In the genomic region with DNA sequence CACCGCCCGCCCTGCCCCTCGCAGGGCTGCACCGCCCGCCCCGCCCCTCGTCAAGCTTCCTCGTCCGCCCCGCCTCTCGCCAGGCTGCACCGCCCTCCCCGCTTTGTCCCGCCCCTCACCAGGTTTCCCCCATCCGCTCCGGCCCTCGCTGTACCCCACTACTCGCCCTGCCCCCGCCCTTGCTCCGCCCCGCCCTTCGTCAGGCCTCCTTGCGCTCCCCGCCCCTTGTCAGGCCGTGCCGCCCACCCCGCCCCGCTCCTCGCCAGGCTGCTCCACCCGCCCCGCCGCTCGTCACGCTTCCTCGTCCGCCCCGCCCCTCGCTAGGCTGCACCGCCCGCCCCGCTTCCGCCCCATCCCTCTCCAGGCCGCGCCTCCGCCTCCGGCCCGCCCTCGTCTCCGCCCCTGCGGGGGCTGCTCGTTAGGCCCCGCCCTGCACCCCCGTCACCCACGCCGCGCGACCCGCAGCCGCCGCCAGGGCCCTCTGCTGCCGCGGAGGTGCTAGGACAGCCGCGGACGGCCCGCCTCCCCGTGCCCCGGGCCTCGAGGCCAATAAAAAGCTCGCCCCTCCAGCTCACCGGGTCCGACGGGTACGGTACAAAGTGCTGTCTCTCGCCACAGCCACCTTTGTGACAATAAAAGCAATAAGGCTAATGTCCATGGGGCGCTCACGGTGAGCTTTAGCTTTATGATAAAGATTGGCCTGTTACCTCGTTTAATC, we compare ENCODE assay signal across 1 cellular context.
TF ChIP-seq lines count a peak whose summit lies in the region.

No MANE protein-coding gene starts in this region.

TF ChIP-seq in HepG2, 621 proteins besides CTCF, POLR2A, EP300 and RAD21 (continued from another document and continues in another):
- TF ChIP-seq TCF7L2 (IDR thresholded peaks at IDR 0.05; ENCODE audit: low read depth, low read length) (no peak), GZF1 (CRISPR knock-in tag; IDR thresholded peaks at IDR 0.05) (no peak), ZNF672 (CRISPR knock-in tag; IDR thresholded peaks at IDR 0.05) (no peak), MAZ (IDR thresholded peaks at IDR 0.05; ENCODE audit: borderline replicate concordance, low read depth, low read length) (peak; percentile 90), MAZ (CRISPR knock-in tag; IDR thresholded peaks at IDR 0.05; ENCODE audit: low read depth) (peak; percentile 87; the same call in 1 of the 2 replicates), ARHGAP35 (CRISPR knock-in tag; IDR thresholded peaks at IDR 0.05; ENCODE audit: borderline replicate concordance) (no peak; the same call in 1 of the 2 replicates), SMC3 (IDR thresholded peaks at IDR 0.05; ENCODE audit: low read length) (no peak; the same call in 1 of the 2 replicates), SRF (IDR thresholded peaks at IDR 0.05; ENCODE audit: low read depth, low read length) (no peak), JARID2 (CRISPR knock-in tag; IDR thresholded peaks at IDR 0.05; ENCODE audit: insufficient replicate concordance) (no peak), U2AF1 (optimal IDR thresholded peaks at IDR 0.05; ENCODE audit: low read depth, low read length) (no peak), ZNF839 (CRISPR knock-in tag; IDR thresholded peaks at IDR 0.05; ENCODE audit: borderline replicate concordance) (peak; percentile 81; the same call in 1 of the 2 replicates), ZNF780A (CRISPR knock-in tag; IDR thresholded peaks at IDR 0.05) (no peak), CHCHD3 (CRISPR knock-in tag; IDR thresholded peaks at IDR 0.05) (no peak), FLYWCH1 (CRISPR knock-in tag; IDR thresholded peaks at IDR 0.05) (no peak), ZMYM3 (CRISPR knock-in tag; IDR thresholded peaks at IDR 0.05) (no peak), HNRNPLL (IDR thresholded peaks at IDR 0.05; ENCODE audit: low read depth, low read length, poor library complexity, severe bottlenecking) (peak; percentile 79), RFX5 (IDR thresholded peaks at IDR 0.05; ENCODE audit: low read depth, low read length) (no peak), ARNT2 (CRISPR knock-in tag; IDR thresholded peaks at IDR 0.05; ENCODE audit: low read depth) (peak; percentile 82), ELF4 (CRISPR knock-in tag; IDR thresholded peaks at IDR 0.05; ENCODE audit: borderline replicate concordance) (no peak), NFIC (IDR thresholded peaks at IDR 0.05; ENCODE audit: low read length) (no peak), ZNF224 (CRISPR knock-in tag; IDR thresholded peaks at IDR 0.05) (no peak), ZNF335 (CRISPR knock-in tag; IDR thresholded peaks at IDR 0.05) (no peak), GATAD2A (CRISPR knock-in tag; IDR thresholded peaks at IDR 0.05) (peak; percentile 15), ZNF543 (CRISPR knock-in tag; IDR thresholded peaks at IDR 0.05) (peak; percentile 75; the same call in 1 of the 2 replicates), ZC3H13 (CRISPR knock-in tag; IDR thresholded peaks at IDR 0.05) (peak; percentile 23; the same call in 1 of the 2 replicates), GFI1 (CRISPR knock-in tag; IDR thresholded peaks at IDR 0.05; ENCODE audit: borderline replicate concordance) (peak; percentile 71; the same call in 1 of the 2 replicates), ZBTB42 (CRISPR knock-in tag; IDR thresholded peaks at IDR 0.05) (no peak), CC2D1A (CRISPR knock-in tag; IDR thresholded peaks at IDR 0.05) (no peak), FOXK2 (IDR thresholded peaks at IDR 0.05) (no peak), SIX4 (CRISPR knock-in tag; IDR thresholded peaks at IDR 0.05) (no peak), NPAS2 (CRISPR knock-in tag; IDR thresholded peaks at IDR 0.05; ENCODE audit: borderline replicate concordance) (no peak), ZNF567 (CRISPR knock-in tag; IDR thresholded peaks at IDR 0.05; ENCODE audit: borderline replicate concordance) (0 out of 2 replicates have a peak, but pooled peaks have one; percentile 31), CCDC6 (CRISPR knock-in tag; IDR thresholded peaks at IDR 0.05) (no peak)
- TF ChIP-seq, protein P1, sequence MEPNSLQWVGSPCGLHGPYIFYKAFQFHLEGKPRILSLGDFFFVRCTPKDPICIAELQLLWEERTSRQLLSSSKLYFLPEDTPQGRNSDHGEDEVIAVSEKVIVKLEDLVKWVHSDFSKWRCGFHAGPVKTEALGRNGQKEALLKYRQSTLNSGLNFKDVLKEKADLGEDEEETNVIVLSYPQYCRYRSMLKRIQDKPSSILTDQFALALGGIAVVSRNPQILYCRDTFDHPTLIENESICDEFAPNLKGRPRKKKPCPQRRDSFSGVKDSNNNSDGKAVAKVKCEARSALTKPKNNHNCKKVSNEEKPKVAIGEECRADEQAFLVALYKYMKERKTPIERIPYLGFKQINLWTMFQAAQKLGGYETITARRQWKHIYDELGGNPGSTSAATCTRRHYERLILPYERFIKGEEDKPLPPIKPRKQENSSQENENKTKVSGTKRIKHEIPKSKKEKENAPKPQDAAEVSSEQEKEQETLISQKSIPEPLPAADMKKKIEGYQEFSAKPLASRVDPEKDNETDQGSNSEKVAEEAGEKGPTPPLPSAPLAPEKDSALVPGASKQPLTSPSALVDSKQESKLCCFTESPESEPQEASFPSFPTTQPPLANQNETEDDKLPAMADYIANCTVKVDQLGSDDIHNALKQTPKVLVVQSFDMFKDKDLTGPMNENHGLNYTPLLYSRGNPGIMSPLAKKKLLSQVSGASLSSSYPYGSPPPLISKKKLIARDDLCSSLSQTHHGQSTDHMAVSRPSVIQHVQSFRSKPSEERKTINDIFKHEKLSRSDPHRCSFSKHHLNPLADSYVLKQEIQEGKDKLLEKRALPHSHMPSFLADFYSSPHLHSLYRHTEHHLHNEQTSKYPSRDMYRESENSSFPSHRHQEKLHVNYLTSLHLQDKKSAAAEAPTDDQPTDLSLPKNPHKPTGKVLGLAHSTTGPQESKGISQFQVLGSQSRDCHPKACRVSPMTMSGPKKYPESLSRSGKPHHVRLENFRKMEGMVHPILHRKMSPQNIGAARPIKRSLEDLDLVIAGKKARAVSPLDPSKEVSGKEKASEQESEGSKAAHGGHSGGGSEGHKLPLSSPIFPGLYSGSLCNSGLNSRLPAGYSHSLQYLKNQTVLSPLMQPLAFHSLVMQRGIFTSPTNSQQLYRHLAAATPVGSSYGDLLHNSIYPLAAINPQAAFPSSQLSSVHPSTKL (CRISPR knock-in tag; IDR thresholded peaks at IDR 0.05), result peak; percentile 70; the same call in 1 of the 2 replicates
- TF ChIP-seq, protein P2, sequence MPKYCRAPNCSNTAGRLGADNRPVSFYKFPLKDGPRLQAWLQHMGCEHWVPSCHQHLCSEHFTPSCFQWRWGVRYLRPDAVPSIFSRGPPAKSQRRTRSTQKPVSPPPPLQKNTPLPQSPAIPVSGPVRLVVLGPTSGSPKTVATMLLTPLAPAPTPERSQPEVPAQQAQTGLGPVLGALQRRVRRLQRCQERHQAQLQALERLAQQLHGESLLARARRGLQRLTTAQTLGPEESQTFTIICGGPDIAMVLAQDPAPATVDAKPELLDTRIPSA (CRISPR knock-in tag; IDR thresholded peaks at IDR 0.05; ENCODE audit: borderline replicate concordance), result no peak
- TF ChIP-seq, protein P3, sequence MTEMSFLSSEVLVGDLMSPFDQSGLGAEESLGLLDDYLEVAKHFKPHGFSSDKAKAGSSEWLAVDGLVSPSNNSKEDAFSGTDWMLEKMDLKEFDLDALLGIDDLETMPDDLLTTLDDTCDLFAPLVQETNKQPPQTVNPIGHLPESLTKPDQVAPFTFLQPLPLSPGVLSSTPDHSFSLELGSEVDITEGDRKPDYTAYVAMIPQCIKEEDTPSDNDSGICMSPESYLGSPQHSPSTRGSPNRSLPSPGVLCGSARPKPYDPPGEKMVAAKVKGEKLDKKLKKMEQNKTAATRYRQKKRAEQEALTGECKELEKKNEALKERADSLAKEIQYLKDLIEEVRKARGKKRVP (CRISPR knock-in tag; IDR thresholded peaks at IDR 0.05), result no peak
- TF ChIP-seq, protein P4, sequence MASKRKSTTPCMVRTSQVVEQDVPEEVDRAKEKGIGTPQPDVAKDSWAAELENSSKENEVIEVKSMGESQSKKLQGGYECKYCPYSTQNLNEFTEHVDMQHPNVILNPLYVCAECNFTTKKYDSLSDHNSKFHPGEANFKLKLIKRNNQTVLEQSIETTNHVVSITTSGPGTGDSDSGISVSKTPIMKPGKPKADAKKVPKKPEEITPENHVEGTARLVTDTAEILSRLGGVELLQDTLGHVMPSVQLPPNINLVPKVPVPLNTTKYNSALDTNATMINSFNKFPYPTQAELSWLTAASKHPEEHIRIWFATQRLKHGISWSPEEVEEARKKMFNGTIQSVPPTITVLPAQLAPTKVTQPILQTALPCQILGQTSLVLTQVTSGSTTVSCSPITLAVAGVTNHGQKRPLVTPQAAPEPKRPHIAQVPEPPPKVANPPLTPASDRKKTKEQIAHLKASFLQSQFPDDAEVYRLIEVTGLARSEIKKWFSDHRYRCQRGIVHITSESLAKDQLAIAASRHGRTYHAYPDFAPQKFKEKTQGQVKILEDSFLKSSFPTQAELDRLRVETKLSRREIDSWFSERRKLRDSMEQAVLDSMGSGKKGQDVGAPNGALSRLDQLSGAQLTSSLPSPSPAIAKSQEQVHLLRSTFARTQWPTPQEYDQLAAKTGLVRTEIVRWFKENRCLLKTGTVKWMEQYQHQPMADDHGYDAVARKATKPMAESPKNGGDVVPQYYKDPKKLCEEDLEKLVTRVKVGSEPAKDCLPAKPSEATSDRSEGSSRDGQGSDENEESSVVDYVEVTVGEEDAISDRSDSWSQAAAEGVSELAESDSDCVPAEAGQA (IDR thresholded peaks at IDR 0.05; ENCODE audit: low read depth), result peak; percentile 39; the same call in 1 of the 2 replicates
- TF ChIP-seq, protein P4 (CRISPR knock-in tag; IDR thresholded peaks at IDR 0.05; ENCODE audit: borderline replicate concordance), result no peak
- TF ChIP-seq, protein P5, sequence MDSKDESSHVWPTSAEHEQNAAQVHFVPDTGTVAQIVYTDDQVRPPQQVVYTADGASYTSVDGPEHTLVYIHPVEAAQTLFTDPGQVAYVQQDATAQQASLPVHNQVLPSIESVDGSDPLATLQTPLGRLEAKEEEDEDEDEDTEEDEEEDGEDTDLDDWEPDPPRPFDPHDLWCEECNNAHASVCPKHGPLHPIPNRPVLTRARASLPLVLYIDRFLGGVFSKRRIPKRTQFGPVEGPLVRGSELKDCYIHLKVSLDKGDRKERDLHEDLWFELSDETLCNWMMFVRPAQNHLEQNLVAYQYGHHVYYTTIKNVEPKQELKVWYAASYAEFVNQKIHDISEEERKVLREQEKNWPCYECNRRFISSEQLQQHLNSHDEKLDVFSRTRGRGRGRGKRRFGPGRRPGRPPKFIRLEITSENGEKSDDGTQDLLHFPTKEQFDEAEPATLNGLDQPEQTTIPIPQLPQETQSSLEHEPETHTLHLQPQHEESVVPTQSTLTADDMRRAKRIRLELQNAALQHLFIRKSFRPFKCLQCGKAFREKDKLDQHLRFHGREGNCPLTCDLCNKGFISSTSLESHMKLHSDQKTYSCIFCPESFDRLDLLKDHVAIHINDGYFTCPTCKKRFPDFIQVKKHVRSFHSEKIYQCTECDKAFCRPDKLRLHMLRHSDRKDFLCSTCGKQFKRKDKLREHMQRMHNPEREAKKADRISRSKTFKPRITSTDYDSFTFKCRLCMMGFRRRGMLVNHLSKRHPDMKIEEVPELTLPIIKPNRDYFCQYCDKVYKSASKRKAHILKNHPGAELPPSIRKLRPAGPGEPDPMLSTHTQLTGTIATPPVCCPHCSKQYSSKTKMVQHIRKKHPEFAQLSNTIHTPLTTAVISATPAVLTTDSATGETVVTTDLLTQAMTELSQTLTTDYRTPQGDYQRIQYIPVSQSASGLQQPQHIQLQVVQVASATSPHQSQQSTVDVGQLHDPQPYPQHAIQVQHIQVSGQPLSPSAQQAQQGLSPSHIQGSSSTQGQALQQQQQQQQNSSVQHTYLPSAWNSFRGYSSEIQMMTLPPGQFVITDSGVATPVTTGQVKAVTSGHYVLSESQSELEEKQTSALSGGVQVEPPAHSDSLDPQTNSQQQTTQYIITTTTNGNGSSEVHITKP (CRISPR knock-in tag; IDR thresholded peaks at IDR 0.05; ENCODE audit: low read depth), result no peak
- TF ChIP-seq, protein P6, sequence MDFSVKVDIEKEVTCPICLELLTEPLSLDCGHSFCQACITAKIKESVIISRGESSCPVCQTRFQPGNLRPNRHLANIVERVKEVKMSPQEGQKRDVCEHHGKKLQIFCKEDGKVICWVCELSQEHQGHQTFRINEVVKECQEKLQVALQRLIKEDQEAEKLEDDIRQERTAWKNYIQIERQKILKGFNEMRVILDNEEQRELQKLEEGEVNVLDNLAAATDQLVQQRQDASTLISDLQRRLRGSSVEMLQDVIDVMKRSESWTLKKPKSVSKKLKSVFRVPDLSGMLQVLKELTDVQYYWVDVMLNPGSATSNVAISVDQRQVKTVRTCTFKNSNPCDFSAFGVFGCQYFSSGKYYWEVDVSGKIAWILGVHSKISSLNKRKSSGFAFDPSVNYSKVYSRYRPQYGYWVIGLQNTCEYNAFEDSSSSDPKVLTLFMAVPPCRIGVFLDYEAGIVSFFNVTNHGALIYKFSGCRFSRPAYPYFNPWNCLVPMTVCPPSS (IDR thresholded peaks at IDR 0.05), result no peak
- TF ChIP-seq, protein P7, sequence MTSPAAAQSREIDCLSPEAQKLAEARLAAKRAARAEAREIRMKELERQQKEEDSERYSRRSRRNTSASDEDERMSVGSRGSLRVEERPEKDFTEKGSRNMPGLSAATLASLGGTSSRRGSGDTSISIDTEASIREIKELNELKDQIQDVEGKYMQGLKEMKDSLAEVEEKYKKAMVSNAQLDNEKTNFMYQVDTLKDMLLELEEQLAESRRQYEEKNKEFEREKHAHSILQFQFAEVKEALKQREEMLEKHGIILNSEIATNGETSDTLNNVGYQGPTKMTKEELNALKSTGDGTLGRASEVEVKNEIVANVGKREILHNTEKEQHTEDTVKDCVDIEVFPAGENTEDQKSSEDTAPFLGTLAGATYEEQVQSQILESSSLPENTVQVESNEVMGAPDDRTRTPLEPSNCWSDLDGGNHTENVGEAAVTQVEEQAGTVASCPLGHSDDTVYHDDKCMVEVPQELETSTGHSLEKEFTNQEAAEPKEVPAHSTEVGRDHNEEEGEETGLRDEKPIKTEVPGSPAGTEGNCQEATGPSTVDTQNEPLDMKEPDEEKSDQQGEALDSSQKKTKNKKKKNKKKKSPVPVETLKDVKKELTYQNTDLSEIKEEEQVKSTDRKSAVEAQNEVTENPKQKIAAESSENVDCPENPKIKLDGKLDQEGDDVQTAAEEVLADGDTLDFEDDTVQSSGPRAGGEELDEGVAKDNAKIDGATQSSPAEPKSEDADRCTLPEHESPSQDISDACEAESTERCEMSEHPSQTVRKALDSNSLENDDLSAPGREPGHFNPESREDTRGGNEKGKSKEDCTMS (CRISPR knock-in tag; conservative IDR thresholded peaks at IDR 0.05), result no peak
